ENCODE assay signal across 17 cellular contexts in genomic region chr4:107492566-107492965, GRCh38.
DNase-seq lines count a peak whose midpoint lies in the region; ATAC-seq and TF ChIP-seq lines count a peak whose summit lies in the region.
"Had no signal": no experiment of that assay in that cellular context is flagged by ENCODE, and none has a peak within 500 bp of the region (broad histone marks: within the 10 kb centered on the region; RNA-seq: fewer than 3 reads in every experiment).

No MANE protein-coding gene starts in this region.

- H3K27me3 ChIP-seq in GM23338 (ENCODE audit: insufficient read depth) (no peaks in the 10 kb centered on the region), left lung (no peaks in the 10 kb centered on the region), upper lobe of right lung (no peaks in the 10 kb centered on the region), SJCRH30 (no peaks in the 10 kb centered on the region)
- no peaks in the 10 kb centered on the region for H3K27me3 ChIP-seq in CD4-positive, alpha-beta T cell (ENCODE audit: control insufficient read depth, insufficient read depth, low read length)

- H3K36me3 ChIP-seq in GM23338 (ENCODE audit: insufficient read depth) (no peaks in the 10 kb centered on the region), left lung (no peaks in the 10 kb centered on the region), upper lobe of right lung (no peaks in the 10 kb centered on the region), SJCRH30 (no peaks in the 10 kb centered on the region)
- H3K36me3 ChIP-seq: HAP-1 had no signal

- H3K9me2 ChIP-seq in GM23338 (ENCODE audit: insufficient read depth): no peaks in the 10 kb centered on the region

- H3K4me3 Mint-ChIP-seq in GM23338: no peak overlapping the region
- no peak overlapping the region for H3K4me3 Mint-ChIP-seq in CD4-positive, alpha-beta T cell
- H3K4me3 Mint-ChIP-seq: CD8-positive, alpha-beta T cell; HFFc6 had no signal

- H3K4me1 Mint-ChIP-seq in GM23338: no peaks in the 10 kb centered on the region
- no peaks in the 10 kb centered on the region for H3K4me1 Mint-ChIP-seq in CD4-positive, alpha-beta T cell (ENCODE audit: low read depth)

- peaks cover 2% of the 10 kb centered on the region; the same call in 1 of the 3 replicates for H3K9me3 Mint-ChIP-seq in GM23338
- peaks cover 8% of the 10 kb centered on the region for H3K9me3 Mint-ChIP-seq in CD4-positive, alpha-beta T cell
- H3K9me3 Mint-ChIP-seq: HFFc6 had no signal

- no peak for ATAC-seq in GM23338
- ATAC-seq in left lung: peak; percentile 94
- ATAC-seq in upper lobe of right lung: peak; percentile 87
- no peak for ATAC-seq in HG03565 (IDR thresholded peaks at IDR 0.05; ENCODE audit: unreplicated experiment)
- no peak for ATAC-seq in CD4-positive, alpha-beta T cell (ENCODE audit: poor library complexity)
- ATAC-seq: CD8-positive, alpha-beta T cell had no signal

- H3K79me2 ChIP-seq in GM23338 (replicated peaks; ENCODE audit: insufficient read depth): no peaks in the 10 kb centered on the region

- no peak overlapping the region for H3K27ac Mint-ChIP-seq in GM23338
- H3K27ac Mint-ChIP-seq in CD4-positive, alpha-beta T cell: no peak overlapping the region
- H3K27ac Mint-ChIP-seq: CD8-positive, alpha-beta T cell; HFFc6 had no signal

- H3F3A ChIP-seq in GM23338 (replicated peaks; ENCODE audit: low read depth): no peaks in the 10 kb centered on the region

- POLR2A ChIA-PET in CD4-positive, alpha-beta T cell (lab: Charles Lee): no interaction called here

- no peak overlapping the region for H3K27ac ChIP-seq in GM23338 (ENCODE audit: low read depth)
- H3K27ac ChIP-seq in left lung: no peak overlapping the region
- no peak overlapping the region for H3K27ac ChIP-seq in upper lobe of right lung
- H3K27ac ChIP-seq in CD4-positive, alpha-beta T cell (ENCODE audit: low read depth, low read length): no peak overlapping the region
- no peak overlapping the region for H3K27ac ChIP-seq in SJCRH30

- no peak overlapping the region for H3K4me2 ChIP-seq in GM23338

- TF ChIP-seq CTCF in GM23338 (conservative IDR thresholded peaks at IDR 0.05; ENCODE audit: low read depth in 2 of 2): no peak
- no peak for TF ChIP-seq CTCF in left lung (IDR thresholded peaks at IDR 0.05)
- TF ChIP-seq CTCF in upper lobe of right lung (IDR thresholded peaks at IDR 0.05): no peak
- TF ChIP-seq CTCF in CD4-positive, alpha-beta T cell (IDR thresholded peaks at IDR 0.05): no peak

- peaks cover 2% of the 10 kb centered on the region for H3K27me3 Mint-ChIP-seq in GM23338 (ENCODE audit: insufficient read depth, low read depth, poor library complexity)
- H3K27me3 Mint-ChIP-seq in CD4-positive, alpha-beta T cell: peaks cover 7% of the 10 kb centered on the region

- H3K9me3 ChIP-seq in left lung (no peaks in the 10 kb centered on the region), upper lobe of right lung (no peaks in the 10 kb centered on the region), SJCRH30 (replicated peaks) (0 out of 2 replicates have a peak, but pooled peaks cover 3% of the 10 kb centered on the region)
- no peaks in the 10 kb centered on the region for H3K9me3 ChIP-seq in CD4-positive, alpha-beta T cell (ENCODE audit: control insufficient read depth, low read length)
- H3K9me3 ChIP-seq: Caco-2, HAP-1 had no signal

- intact Hi-C loops in left lung (cut with DNase I): no loop called here
- intact Hi-C loops in upper lobe of right lung (cut with DNase I): no loop called here
- intact Hi-C loops in CD4-positive, alpha-beta T cell (cut with DNase I, micrococcal nuclease): no loop called here

- H3K36me3 Mint-ChIP-seq in GM23338 (ENCODE audit: low read depth): no peaks in the 10 kb centered on the region
- no peaks in the 10 kb centered on the region for H3K36me3 Mint-ChIP-seq in CD4-positive, alpha-beta T cell (ENCODE audit: low read depth)
- H3K36me3 Mint-ChIP-seq: CD8-positive, alpha-beta T cell had no signal

- H2AFZ ChIP-seq in GM23338: peak overlapping the region; percentile 48; the same call in 1 of the 2 replicates

- no peak for DNase-seq in GM23338 (ENCODE audit: low spot score)
- DNase-seq in NCI-H510A (lab: John Stamatoyannopoulos, UW): peak; percentile 36
- DNase-seq in left lung: no peak
- DNase-seq in upper lobe of right lung: no peak
- no peak for DNase-seq in CD4-positive, alpha-beta T cell
- no peak for DNase-seq in SJCRH30
- no peak for DNase-seq in NCI-H1092 (lab: John Stamatoyannopoulos, UW)
- DNase-seq: C1 segment of cervical spinal cord; Caco-2; CD8-positive, alpha-beta T cell; DMS153; DMS79 treated with DMSO at 0.1 percent for 48 hours; GF-D8; GOT3; HFFc6 had no signal

- CTCF ChIA-PET in CD4-positive, alpha-beta T cell (lab: Charles Lee): no interaction called here

- H3K4me1 ChIP-seq in GM23338 (ENCODE audit: insufficient read depth) (no peaks in the 10 kb centered on the region), left lung (no peaks in the 10 kb centered on the region), upper lobe of right lung (no peaks in the 10 kb centered on the region), SJCRH30 (peaks cover 6% of the 10 kb centered on the region)
- H3K4me1 ChIP-seq: Caco-2, HAP-1 had no signal

- no peak overlapping the region for H3K4me3 ChIP-seq in GM23338
- no peak overlapping the region for H3K4me3 ChIP-seq in left lung
- H3K4me3 ChIP-seq in upper lobe of right lung: no peak overlapping the region
- no peak overlapping the region for H3K4me3 ChIP-seq in SJCRH30
- H3K4me3 ChIP-seq: HAP-1 had no signal

- no peaks in the 10 kb centered on the region for H4K20me1 ChIP-seq in GM23338 (replicated peaks; ENCODE audit: insufficient read depth)

TF ChIP-seq in GM23338, 12 proteins besides CTCF, POLR2A, EP300 and RAD21:
- TF ChIP-seq ZNF114 (CRISPR knock-in tag; IDR thresholded peaks at IDR 0.05) (no peak), ETS1 (IDR thresholded peaks at IDR 0.05) (no peak), EZH2phosphoT487 (IDR thresholded peaks at IDR 0.05; ENCODE audit: unreplicated experiment) (no peak), NANOG (IDR thresholded peaks at IDR 0.05; ENCODE audit: borderline replicate concordance) (no peak), POLR2AphosphoS5 (IDR thresholded peaks at IDR 0.05; ENCODE audit: low read depth) (no peak), STAT1 (IDR thresholded peaks at IDR 0.05; ENCODE audit: unreplicated experiment) (no peak), JUNB (IDR thresholded peaks at IDR 0.05; ENCODE audit: unreplicated experiment) (no peak)

Comparison
In these comparisons a context has a peak if more than half of its experiments do, and no peak if none do; other contexts are left out.
1. ATAC-seq: peak in left lung (single experiment) and upper lobe of right lung (single experiment); none in GM23338 (single experiment), HG03565 (single experiment) and CD4-positive, alpha-beta T cell (single experiment).